Comparison of ENCODE assay signal across 15 cellular contexts in the genomic region with DNA sequence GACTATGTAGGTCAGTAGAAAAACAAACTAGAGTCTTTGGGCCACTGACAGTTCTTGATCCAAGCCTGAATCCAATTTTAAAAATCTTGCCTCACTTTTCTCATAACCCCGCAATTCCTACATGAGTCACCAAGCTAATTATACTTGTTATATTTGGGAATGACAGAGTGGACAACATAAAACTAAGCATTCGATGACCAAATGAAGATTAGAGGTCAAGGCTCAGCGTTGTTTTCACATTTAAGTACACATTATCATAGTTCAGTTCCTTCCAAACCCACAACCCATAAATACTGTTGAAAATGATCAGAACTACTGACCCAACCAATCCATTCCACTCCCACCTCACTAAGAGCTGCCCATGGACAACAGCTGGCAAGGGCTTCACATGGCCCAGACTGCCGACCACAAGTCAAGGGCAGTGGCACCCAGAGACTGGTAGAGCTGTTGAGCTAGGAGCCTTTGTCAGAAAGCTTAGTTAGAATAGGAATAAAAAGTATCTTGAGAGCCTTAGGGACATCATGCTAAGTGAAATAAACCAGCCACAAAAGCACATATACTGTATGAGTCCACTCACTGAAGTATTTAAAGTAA.
DNase-seq lines count a peak whose midpoint lies in the region; ATAC-seq, FAIRE-seq and TF ChIP-seq lines count a peak whose summit lies in the region.
"Had no signal": no experiment of that assay in that cellular context is flagged by ENCODE, and none has a peak within 500 bp of the region (broad histone marks: within the 10 kb centered on the region; RNA-seq: fewer than 3 reads in every experiment).

No MANE protein-coding gene starts in this region.

- peak; percentile 39 for ATAC-seq in left lung
- peak; percentile 73 for ATAC-seq in thoracic aorta (ENCODE audit: insufficient number of reproducible peaks, low FRiP score, low read depth)
- no peak for ATAC-seq in HG02973 (IDR thresholded peaks at IDR 0.05; ENCODE audit: unreplicated experiment)
- ATAC-seq in GM21737 (IDR thresholded peaks at IDR 0.05; ENCODE audit: unreplicated experiment): no peak
- ATAC-seq in HG03378 (IDR thresholded peaks at IDR 0.05; ENCODE audit: unreplicated experiment): no peak

- intact Hi-C loops in left lung (cut with DNase I): no loop called here

- peaks cover 37% of the 10 kb centered on the region for H3K36me3 Mint-ChIP-seq in astrocyte (ENCODE audit: low read depth, unreplicated experiment)
- H3K36me3 Mint-ChIP-seq: activated naive CD8-positive, alpha-beta T cell had no signal

- H2AFZ ChIP-seq in astrocyte (ENCODE audit: low read depth, low read length): no peak overlapping the region

- no peak overlapping the region for H3K9ac ChIP-seq in astrocyte (ENCODE audit: low read length)

- H3K4me1 ChIP-seq in astrocyte (ENCODE audit: insufficient read depth, low read length) (peaks cover 28% of the 10 kb centered on the region), left lung (peaks cover 0 to under 1% of the 10 kb centered on the region in 2 donors), thoracic aorta (ENCODE audit: control insufficient read depth in 1 of 2, low read depth in 2 of 2) (peaks cover 6 to 17% of the 10 kb centered on the region in 2 donors)

- peaks cover 7% of the 10 kb centered on the region for H3K4me1 Mint-ChIP-seq in astrocyte (ENCODE audit: low read depth, unreplicated experiment)

- H3K27ac ChIP-seq in astrocyte (ENCODE audit: low read depth, low read length): peak overlapping the region; percentile 48
- H3K27ac ChIP-seq in left lung: peak overlapping the region; percentile 2 to 22
- H3K27ac ChIP-seq in thoracic aorta: peak overlapping the region; percentile 51 to 78
- H3K27ac ChIP-seq: heart right ventricle had no signal

- no peak overlapping the region for H3K27ac Mint-ChIP-seq in astrocyte (ENCODE audit: unreplicated experiment)
- H3K27ac Mint-ChIP-seq: activated naive CD8-positive, alpha-beta T cell had no signal

- H3K4me3 Mint-ChIP-seq in astrocyte (ENCODE audit: unreplicated experiment): no peak overlapping the region
- H3K4me3 Mint-ChIP-seq: activated naive CD8-positive, alpha-beta T cell had no signal

- DNase-seq in H4 (ENCODE audit: low spot score) (peak; percentile 34), astrocyte (ENCODE audit: low read depth) (peak; percentile 81), left lung (no peak), thoracic aorta (ENCODE audit: low spot score) (no peak)
- DNase-seq: heart right ventricle; NCI-H1417; NCI-H510A treated with DMSO at 0.1 percent for 48 hours; SHP77 treated with DMSO at 0.1 percent for 48 hours; stimulated activated CD4-positive, alpha-beta T cell treated with anti-CD3 and anti-CD28 coated beads, Interleukin-4, amount 100 ng/mL, for 1 hour; stimulated activated naive CD4-positive, alpha-beta T cell treated with Interleukin-2 at 50 U/mL for 16 hours had no signal

- peaks cover 27% of the 10 kb centered on the region for H3K36me3 ChIP-seq in astrocyte (ENCODE audit: insufficient read depth, low read length)
- H3K36me3 ChIP-seq in left lung: peaks cover 0 to 4% of the 10 kb centered on the region in 2 donors
- H3K36me3 ChIP-seq in thoracic aorta: no peaks in the 10 kb centered on the region

- no peak overlapping the region for H3K4me3 ChIP-seq in astrocyte (ENCODE audit: insufficient read depth, low read depth, low read length)
- no peak overlapping the region for H3K4me3 ChIP-seq in left lung
- H3K4me3 ChIP-seq in thoracic aorta: no peak overlapping the region
- H3K4me3 ChIP-seq: heart right ventricle had no signal

- no peaks in the 10 kb centered on the region for H3K27me3 Mint-ChIP-seq in astrocyte (ENCODE audit: low read depth, unreplicated experiment)

- no peaks in the 10 kb centered on the region for H3K27me3 ChIP-seq in astrocyte (ENCODE audit: insufficient read depth, low read length)
- no peaks in the 10 kb centered on the region for H3K27me3 ChIP-seq in left lung
- no peaks in the 10 kb centered on the region for H3K27me3 ChIP-seq in thoracic aorta (replicated peaks; ENCODE audit: insufficient read depth)
- H3K27me3 ChIP-seq: heart right ventricle had no signal

- TF ChIP-seq CTCF in astrocyte (IDR thresholded peaks at IDR 0.05; ENCODE audit: insufficient read depth, low read depth, low read length): no peak
- TF ChIP-seq CTCF in left lung (IDR thresholded peaks at IDR 0.05): no peak
- TF ChIP-seq CTCF in thoracic aorta (IDR thresholded peaks at IDR 0.05): no peak

- FAIRE-seq in astrocyte (lab: Jason Lieb, UNC): peak; percentile 32
- FAIRE-seq: D721Med had no signal

- H3K9me3 ChIP-seq in astrocyte (ENCODE audit: insufficient read depth, low read depth, low read length): no peaks in the 10 kb centered on the region
- peaks cover 0 to 18% of the 10 kb centered on the region in 2 donors for H3K9me3 ChIP-seq in left lung
- H3K9me3 ChIP-seq in thoracic aorta: no peaks in the 10 kb centered on the region

- H3K4me2 ChIP-seq in astrocyte (ENCODE audit: low read length): peak overlapping the region; percentile 24

- H3K79me2 ChIP-seq in astrocyte (ENCODE audit: insufficient read depth, low read length): peaks cover 93% of the 10 kb centered on the region

- peaks cover 80% of the 10 kb centered on the region for H4K20me1 ChIP-seq in astrocyte (ENCODE audit: insufficient read depth, low read length)

- H3K9me3 Mint-ChIP-seq in astrocyte (ENCODE audit: unreplicated experiment): no peaks in the 10 kb centered on the region

Comparison
In these comparisons a context has a peak if more than half of its experiments do, and no peak if none do; other contexts are left out.
1. DNase-seq: peak in H4 (single experiment) and astrocyte (single experiment); none in left lung (0 of 2) and thoracic aorta (single experiment).
2. H3K27ac ChIP-seq: peak in every context shown above with its lines; median percentile 64 in thoracic aorta; 48 in astrocyte; 12 in left lung.
3. ATAC-seq: peak in left lung (single experiment) and thoracic aorta (single experiment); none in HG02973 (single experiment), GM21737 (single experiment) and HG03378 (single experiment).